ENCODE assay signal across 8 cellular contexts in genomic region chr14:67515386-67516079, GRCh38. TPM values are rescaled to one million over a fixed set of nuclear protein-coding genes. Genes with fewer than 3 reads are reported as not detected.
DNase-seq lines count a peak whose midpoint lies in the region; ATAC-seq and TF ChIP-seq lines count a peak whose summit lies in the region.

No MANE protein-coding gene starts in this region.

- no peaks in the 10 kb centered on the region for H3K79me2 ChIP-seq in fibroblast of lung (ENCODE audit: control insufficient read depth, insufficient read depth, low read length)

- peak overlapping the region; percentile 25 to 69 (median 42) for H3K4me3 ChIP-seq in fibroblast of lung (replicated peaks in 1 of 4; ENCODE audit: control extremely low read depth in 1 of 4, insufficient read depth in 1 of 4, low read depth in 3 of 4, low read length in 4 of 4)
- H3K4me3 ChIP-seq in neutrophil (ENCODE audit: low read depth in 1 of 2, low read length in 1 of 2), result peak overlapping the region; percentile 53 to 78

- H2AFZ ChIP-seq in fibroblast of lung (ENCODE audit: low read length), result no peak overlapping the region

- H3K4me1 ChIP-seq in fibroblast of lung (ENCODE audit: control insufficient read depth, extremely low read depth, insufficient read depth, low read length), result no peaks in the 10 kb centered on the region
- H3K4me1 ChIP-seq in neutrophil (ENCODE audit: control insufficient read depth in 1 of 2, insufficient read depth in 1 of 2, low read depth in 1 of 2, low read length in 1 of 2), result peaks cover 10% of the 10 kb centered on the region in 2 experiments

- peak; percentile 23 for DNase-seq in activated T-cell treated with anti-CD3 and anti-CD28 coated beads for 1 hour (ENCODE audit: low read depth)
- DNase-seq in activated T-cell treated with anti-CD3 and anti-CD28 coated beads for 4 hours, result no peak
- peak; percentile 80 for DNase-seq in activated CD8-positive, alpha-beta memory T cell treated with anti-CD3 and anti-CD28 coated beads for 24 hours
- peak in 1 of 2 donors; percentile 7 for DNase-seq in fibroblast of lung (ENCODE audit: low read depth in 2 of 2)
- DNase-seq in kidney glomerular epithelial cell (lab: John Stamatoyannopoulos, UW), result no peak

- TF ChIP-seq CTCF in fibroblast of lung (conservative IDR thresholded peaks at IDR 0.05 in 1 of 2, IDR thresholded peaks at IDR 0.05 in 1 of 2; ENCODE audit: low read depth in 1 of 2, low read length in 2 of 2) (no peak), neutrophil (IDR thresholded peaks at IDR 0.05) (no peak)

- H3K36me3 ChIP-seq in fibroblast of lung (ENCODE audit: control insufficient read depth, insufficient read depth, low read length), result no peaks in the 10 kb centered on the region
- H3K36me3 ChIP-seq in neutrophil, result no peaks in the 10 kb centered on the region

- ATAC-seq in HG03460 (IDR thresholded peaks at IDR 0.05; ENCODE audit: unreplicated experiment), result peak; percentile 38
- ATAC-seq in HG03097 (IDR thresholded peaks at IDR 0.05; ENCODE audit: low FRiP score, unreplicated experiment), result no peak

- H3K9ac ChIP-seq in fibroblast of lung (ENCODE audit: insufficient read depth, low read length), result no peak overlapping the region

- H3K4me2 ChIP-seq in fibroblast of lung (ENCODE audit: extremely low read depth, insufficient read depth, low read length), result peak overlapping the region; percentile 80

- H3K9me3 ChIP-seq in fibroblast of lung (ENCODE audit: control insufficient read depth, insufficient read depth, low read depth, low read length) (no peaks in the 10 kb centered on the region), neutrophil (no peaks in the 10 kb centered on the region)

- no peaks in the 10 kb centered on the region for H4K20me1 ChIP-seq in fibroblast of lung (ENCODE audit: control insufficient read depth, extremely low read depth, insufficient read depth, low read length)

- H3K27me3 ChIP-seq in fibroblast of lung (ENCODE audit: control insufficient read depth, insufficient read depth, low read length) (peaks cover 26% of the 10 kb centered on the region), neutrophil (peaks cover 95% of the 10 kb centered on the region)

- H3K27ac ChIP-seq in fibroblast of lung (ENCODE audit: insufficient read depth, low read length) (no peak overlapping the region), neutrophil (no peak overlapping the region)

RNA-seq across cellular contexts. Expression of gene PLEKHH1, which starts 17.6 kb away (rescaled TPM):
- 0.33 and 0.77 TPM in 2 replicates for total RNA-seq in fibroblast of lung
- polyA plus RNA-seq in fibroblast of lung, result 0.10 and 0.71 TPM in 2 replicates
- polyA plus RNA-seq in fibroblast of lung (2012), result 0.21 TPM in 2 replicates
- polyA minus RNA-seq in fibroblast of lung (ENCODE audit: low replicate concordance), result 0.16 and 4.9 TPM in 2 replicates

RNA-seq across cellular contexts. Expression of gene TMEM229B, which starts 27.0 kb away (rescaled TPM):
- total RNA-seq in fibroblast of lung, result 0.77 and 0.99 TPM in 2 replicates
- polyA plus RNA-seq in fibroblast of lung, result 0.26 and 0.68 TPM in 2 replicates
- polyA plus RNA-seq in fibroblast of lung (2012), result 0.31 and 0.41 TPM in 2 replicates
- 0.67 and 19.7 TPM in 2 replicates for polyA minus RNA-seq in fibroblast of lung (ENCODE audit: low replicate concordance)

Comparison
In these comparisons a context has a peak if more than half of its experiments do, and no peak if none do; other contexts are left out.
1. DNase-seq: peak in activated T-cell treated with anti-CD3 and anti-CD28 coated beads for 1 hour (single experiment) and activated CD8-positive, alpha-beta memory T cell treated with anti-CD3 and anti-CD28 coated beads for 24 hours (single experiment); none in activated T-cell treated with anti-CD3 and anti-CD28 coated beads for 4 hours (single experiment) and kidney glomerular epithelial cell (single experiment).